Comparison of ENCODE assay signal across 10 cellular contexts in the genomic region with DNA sequence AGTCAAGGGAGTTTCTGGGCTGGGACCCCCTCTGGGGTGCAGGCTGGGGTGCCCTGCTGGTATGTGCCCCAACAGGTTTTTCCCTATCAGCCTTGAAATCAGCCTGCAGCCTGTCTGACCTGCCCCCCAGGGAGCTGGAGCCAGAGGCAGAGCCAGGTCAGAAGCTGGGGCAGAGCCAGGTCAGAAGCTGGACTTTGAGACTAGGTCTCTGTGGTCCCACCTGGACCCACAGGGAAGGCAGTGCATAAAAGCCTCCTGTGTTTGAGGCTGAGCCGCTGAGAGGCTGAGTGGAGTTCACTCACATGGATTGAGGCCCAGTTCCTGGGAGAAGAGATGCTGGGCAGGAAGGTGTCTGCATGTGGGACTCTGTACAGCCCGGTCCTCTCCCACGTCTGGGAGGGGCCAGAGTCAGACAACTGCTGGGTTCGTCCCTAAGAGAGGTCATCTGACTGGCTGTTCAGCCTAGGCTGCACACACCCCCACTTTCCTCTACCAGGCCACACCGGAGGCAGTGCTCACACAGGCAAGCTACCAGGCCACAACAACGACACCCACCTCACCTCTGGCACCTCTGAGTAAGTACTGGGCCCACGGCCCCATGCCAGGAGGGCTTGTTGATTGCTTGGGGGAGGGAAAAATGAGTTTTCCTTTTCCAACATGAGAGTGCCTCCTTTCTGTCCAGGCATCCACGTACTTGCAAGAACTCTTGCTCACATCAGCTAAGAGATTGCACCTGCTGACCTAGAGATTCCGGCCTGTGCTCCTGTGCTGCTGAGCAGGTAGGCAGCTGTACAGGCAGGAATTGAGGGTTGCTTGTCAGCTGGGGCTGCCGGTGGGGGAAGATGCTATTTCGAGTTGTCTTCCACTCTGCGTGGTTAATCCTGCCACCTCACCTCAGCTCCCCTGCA. TPM values are rescaled to one million over a fixed set of nuclear protein-coding genes. Genes with fewer than 3 reads are reported as not detected.
DNase-seq lines count a peak whose midpoint lies in the region; ATAC-seq, FAIRE-seq and TF ChIP-seq lines count a peak whose summit lies in the region.
"Had no signal": no experiment of that assay in that cellular context is flagged by ENCODE, and none has a peak within 500 bp of the region (broad histone marks: within the 10 kb centered on the region; RNA-seq: fewer than 3 reads in every experiment).

A gene with protein sequence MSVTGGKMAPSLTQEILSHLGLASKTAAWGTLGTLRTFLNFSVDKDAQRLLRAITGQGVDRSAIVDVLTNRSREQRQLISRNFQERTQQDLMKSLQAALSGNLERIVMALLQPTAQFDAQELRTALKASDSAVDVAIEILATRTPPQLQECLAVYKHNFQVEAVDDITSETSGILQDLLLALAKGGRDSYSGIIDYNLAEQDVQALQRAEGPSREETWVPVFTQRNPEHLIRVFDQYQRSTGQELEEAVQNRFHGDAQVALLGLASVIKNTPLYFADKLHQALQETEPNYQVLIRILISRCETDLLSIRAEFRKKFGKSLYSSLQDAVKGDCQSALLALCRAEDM (plus strand): TSS at position 488 of the 908 bp plus-strand sequence. CDS start 814 bp downstream, outside the sequence.

- peak within 1 kb of the TSS; percentile 66 for H2AFZ ChIP-seq in HepG2 (ENCODE audit: low read length)

- H3K27ac ChIP-seq in AG04450 (ENCODE audit: low read depth, low read length) (peak within 1 kb of the TSS; percentile 11), VCaP (peak within 1 kb of the TSS; percentile 37), HepG2 (ENCODE audit: extremely low read length, insufficient read depth, low read length) (peak within 1 kb of the TSS; percentile 84)
- H3K27ac ChIP-seq: ascending aorta had no signal

- in situ Hi-C loops in HepG2 (cut with HindIII; ENCODE audit: extremely low pct_ligation_motif_present, low pct_unique_long_range_greater_than_20kb): no loop called here

- CTCF ChIA-PET in AG04450 (lab: Charles Lee): interaction anchor here (0.9 to 6.0 kb wide), 5 partner anchors 8 to 24 kb away, joined by 3 to 60 read pairs (median 4); a partner anchor contains a TSS
- CTCF ChIA-PET in HepG2 (lab: Yijun Ruan, JAX; ENCODE audit: low intra/inter-chr PET ratio, low total read pairs): interaction anchor here (3.9 kb wide), 1 partner anchor 11 kb away, joined by 18 read pairs; no protein-coding TSS in a partner anchor

- H3K27me3 ChIP-seq in AG04450 (ENCODE audit: control insufficient read depth, insufficient read depth, low read length) (no peaks in the 10 kb centered on the region), HepG2 (ENCODE audit: control insufficient read depth in 1 of 2, insufficient read depth in 2 of 2, low read length in 2 of 2) (no peaks in the 10 kb centered on the region)
- H3K27me3 ChIP-seq: ascending aorta had no signal

- peak within 1 kb of the TSS; percentile 69 for H3K9ac ChIP-seq in HepG2 (ENCODE audit: insufficient read depth, low read depth, low read length)

- no peak for TF ChIP-seq CTCF in AG04450 (IDR thresholded peaks at IDR 0.05; ENCODE audit: low read depth, low read length)
- no peak for TF ChIP-seq CTCF in VCaP (conservative IDR thresholded peaks at IDR 0.05)
- TF ChIP-seq CTCF in HepG2 (CRISPR knock-in tag; IDR thresholded peaks at IDR 0.05): 0 out of 2 replicates have a peak, but pooled peaks have one; percentile 19

- peaks cover 2% of the 10 kb centered on the region for H3K79me2 ChIP-seq in HepG2 (ENCODE audit: insufficient read depth, low read length)

- no peak for DNase-seq in AG04450 (ENCODE audit: low read depth, low spot score)
- DNase-seq in HuH-7 (ENCODE audit: low spot score): peak; percentile 68
- peak; percentile 94 for DNase-seq in HepG2 (ENCODE audit: low spot score)
- no peak for DNase-seq in NOMO-1 treated with DMSO at 0.1 percent for 48 hours (lab: John Stamatoyannopoulos, UW; ENCODE audit: unreplicated experiment)
- DNase-seq: hippocampal formation had no signal

- no TSS peak for BruUV-seq in HepG2 (replicated peaks; lab: Mats Ljungman, UMichigan)

- peaks cover 76% of the 10 kb centered on the region for H3K4me1 ChIP-seq in HepG2 (ENCODE audit: insufficient read depth, low read length)

- ATAC-seq in HepG2: peak; percentile 86
- no peak for ATAC-seq in HG03175 (IDR thresholded peaks at IDR 0.05; ENCODE audit: unreplicated experiment)
- no peak for ATAC-seq in HG03460 (IDR thresholded peaks at IDR 0.05; ENCODE audit: unreplicated experiment)
- no peak for ATAC-seq in GM21381 (IDR thresholded peaks at IDR 0.05; ENCODE audit: unreplicated experiment)

- intact Hi-C loops in HepG2 (cut with micrococcal nuclease; ENCODE audit: unreplicated experiment): loop anchor here (1.0 kb wide), 1 partner anchor 24 kb away; a partner anchor contains a TSS

- peak; percentile 54 to 75 for TF ChIP-seq POLR2A in HepG2 (IDR thresholded peaks at IDR 0.05; ENCODE audit: insufficient read depth in 1 of 2, low read depth in 2 of 2, low read length in 2 of 2)

- H3K9me3 ChIP-seq in AG04450 (ENCODE audit: control insufficient read depth, insufficient read depth, low read length): no peaks in the 10 kb centered on the region
- no peaks in the 10 kb centered on the region for H3K9me3 ChIP-seq in HepG2 (ENCODE audit: low read length)
- H3K9me3 ChIP-seq: ascending aorta had no signal

- TF ChIP-seq RAD21 in HepG2 (CRISPR knock-in tag; IDR thresholded peaks at IDR 0.05): 0 out of 2 replicates have a peak, but pooled peaks have one; percentile 3

- POLR2A ChIA-PET in AG04450 (lab: Yijun Ruan, JAX) (interaction anchor here (0.9 to 1.6 kb wide), 2 partner anchors 17 to 63 kb away, joined by 3 to 6 read pairs; no protein-coding TSS in a partner anchor), HepG2 (lab: Yijun Ruan, JAX) (interaction anchor here (0.8 to 5.2 kb wide), 21 partner anchors 8 to 420 kb away, joined by 3 to 150 read pairs (median 4); a partner anchor contains a TSS)

- FAIRE-seq in HepG2 (lab: Jason Lieb, UNC): peak; percentile 95

- peak in 1 of 2 experiments; percentile 53; a peak in 1 of 4 replicates for TF ChIP-seq EP300 in HepG2 (IDR thresholded peaks at IDR 0.05; ENCODE audit: low read depth in 2 of 2, low read length in 2 of 2)
- TF ChIP-seq EP300 in HepG2 (CRISPR knock-in tag; IDR thresholded peaks at IDR 0.05; ENCODE audit: borderline replicate concordance): peak; percentile 25; the same call in 1 of the 2 replicates

- no peaks in the 10 kb centered on the region for H4K20me1 ChIP-seq in HepG2 (ENCODE audit: insufficient read depth, low read length)

- peaks cover 5 to 12% of the 10 kb centered on the region in 2 experiments; a peak in 2 of 5 replicates for H3K36me3 ChIP-seq in HepG2 (replicated peaks in 1 of 2; ENCODE audit: control insufficient read depth in 1 of 2, insufficient read depth in 2 of 2, low read length in 2 of 2)
- H3K36me3 ChIP-seq: ascending aorta had no signal

- H3K4me2 ChIP-seq in HepG2 (ENCODE audit: low read depth, low read length): peak within 1 kb of the TSS; percentile 90

- 2% methylated on average over 7 of the region's 12 CpGs for WGBS in HepG2 (ENCODE audit: low lambda C conversion rate)

- no peak within 1 kb of the TSS for H3K4me3 ChIP-seq in AG04450 (ENCODE audit: low read depth, low read length)
- peak within 1 kb of the TSS; percentile 46 to 64 (median 51) for H3K4me3 ChIP-seq in HepG2 (replicated peaks in 1 of 3; ENCODE audit: insufficient read depth in 1 of 3, low read depth in 2 of 3, low read length in 3 of 3)
- H3K4me3 ChIP-seq: ascending aorta had no signal

TF ChIP-seq in HepG2, 621 proteins besides CTCF, POLR2A, EP300 and RAD21 (continues in another document):
- TF ChIP-seq ZSCAN25 (CRISPR knock-in tag; IDR thresholded peaks at IDR 0.05) (0 out of 2 replicates have a peak, but pooled peaks have one; percentile 34), RCOR2 (CRISPR knock-in tag; IDR thresholded peaks at IDR 0.05) (peak; percentile 86), ZNF367 (CRISPR knock-in tag; IDR thresholded peaks at IDR 0.05; ENCODE audit: borderline replicate concordance) (no peak), XBP1 (CRISPR knock-in tag; IDR thresholded peaks at IDR 0.05) (no peak), ZNF205 (CRISPR knock-in tag; IDR thresholded peaks at IDR 0.05) (no peak), NCOR1 (IDR thresholded peaks at IDR 0.05; ENCODE audit: borderline replicate concordance, low read length) (peak; percentile 97), HOXD1 (CRISPR knock-in tag; IDR thresholded peaks at IDR 0.05) (no peak)
- TF ChIP-seq, protein P1, sequence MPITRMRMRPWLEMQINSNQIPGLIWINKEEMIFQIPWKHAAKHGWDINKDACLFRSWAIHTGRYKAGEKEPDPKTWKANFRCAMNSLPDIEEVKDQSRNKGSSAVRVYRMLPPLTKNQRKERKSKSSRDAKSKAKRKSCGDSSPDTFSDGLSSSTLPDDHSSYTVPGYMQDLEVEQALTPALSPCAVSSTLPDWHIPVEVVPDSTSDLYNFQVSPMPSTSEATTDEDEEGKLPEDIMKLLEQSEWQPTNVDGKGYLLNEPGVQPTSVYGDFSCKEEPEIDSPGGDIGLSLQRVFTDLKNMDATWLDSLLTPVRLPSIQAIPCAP (CRISPR knock-in tag; IDR thresholded peaks at IDR 0.05; ENCODE audit: low read depth): no peak

RNA-seq across cellular contexts. Expression of the gene that starts here (rescaled TPM):
- polyA plus RNA-seq in AG04450 (2011; rRNA removed) (0.10 and 0.21 TPM in 2 replicates), HepG2 (2011; rRNA removed) (13.3 and 14.3 TPM in 2 replicates)
- 0.09 and 0.17 TPM in 2 replicates for polyA minus RNA-seq in AG04450 (2011; rRNA and poly(A)+ RNA removed)
- 23.9 and 29.9 TPM in 2 replicates for total RNA-seq in HepG2 (2016; rRNA removed; fragmentation: Illumina TruSeq; extraction: Trizol)
- total RNA-seq in HepG2 (2016; cell fraction: cytosol; rRNA removed; fragmentation: Illumina TruSeq; extraction: Trizol; ENCODE audit: low read depth): 23.6 and 28.6 TPM in 2 replicates
- total RNA-seq in HepG2 (2016; cell fraction: insoluble cytoplasmic fraction; rRNA removed; fragmentation: Illumina TruSeq; extraction: Trizol): 24.2 and 31.1 TPM in 2 replicates
- total RNA-seq in HepG2 (2016; cell fraction: membrane; rRNA removed; fragmentation: Illumina TruSeq; extraction: Trizol): 36.8 and 45.0 TPM in 2 replicates
- total RNA-seq in HepG2 (2016; cell fraction: nucleus; rRNA removed; fragmentation: Illumina TruSeq; extraction: Trizol): 13.1 and 16.4 TPM in 2 replicates
- 13.7 and 18.5 TPM in 2 replicates for polyA plus RNA-seq in HepG2 (2011; cell fraction: cytosol; rRNA removed)
- 22.7 and 24.4 TPM in 2 replicates for polyA plus RNA-seq in HepG2 (2011; cell fraction: nucleus; rRNA removed)
- polyA plus RNA-seq in HepG2 (2012): 8.0 and 10.7 TPM in 2 replicates
- polyA plus RNA-seq in HepG2 (2016; cell fraction: cytosol; fragmentation: Illumina TruSeq; extraction: Trizol; ENCODE audit: low read depth): 31.8 and 41.1 TPM in 2 replicates
- 34.4 and 34.7 TPM in 2 replicates for polyA plus RNA-seq in HepG2 (2016; cell fraction: insoluble cytoplasmic fraction; fragmentation: Illumina TruSeq; extraction: Trizol; ENCODE audit: low read depth)
- polyA plus RNA-seq in HepG2 (2016; cell fraction: membrane; fragmentation: Illumina TruSeq; extraction: Trizol; ENCODE audit: low read depth): 37.6 and 45.5 TPM in 2 replicates
- polyA plus RNA-seq in HepG2 (2016; cell fraction: nucleus; fragmentation: Illumina TruSeq; extraction: Trizol; ENCODE audit: insufficient read depth, low read depth): 19.8 and 22.9 TPM in 2 replicates
- polyA minus RNA-seq in HepG2 (2011; rRNA and poly(A)+ RNA removed; ENCODE audit: low replicate concordance): 6.4 and 37.2 TPM in 2 replicates
- polyA minus RNA-seq in HepG2 (2011; cell fraction: cytosol; rRNA and poly(A)+ RNA removed): 11.8 and 16.0 TPM in 2 replicates
- polyA minus RNA-seq in HepG2 (2011; cell fraction: nucleus; rRNA and poly(A)+ RNA removed): 13.8 and 14.7 TPM in 2 replicates
- total RNA-seq: ascending aorta had no signal

Comparison
In these comparisons a context has a peak if more than half of its experiments do, and no peak if none do; other contexts are left out.
1. DNase-seq: peak in HuH-7 (single experiment) and HepG2 (single experiment); none in AG04450 (single experiment) and NOMO-1 treated with DMSO at 0.1 percent for 48 hours (single experiment).
2. H3K27ac ChIP-seq: peak in every context shown above with its lines; median percentile 84 in HepG2; 37 in VCaP; 11 in AG04450.